ENCODE assay signal across 9 cellular contexts in genomic region chr1:53413175-53414001, GRCh38. TPM values are rescaled to one million over a fixed set of nuclear protein-coding genes. Genes with fewer than 3 reads are reported as not detected.
DNase-seq lines count a peak whose midpoint lies in the region; ATAC-seq lines count a peak whose summit lies in the region.
"Had no signal": no experiment of that assay in that cellular context is flagged by ENCODE, and none has a peak within 500 bp of the region (broad histone marks: within the 10 kb centered on the region; RNA-seq: fewer than 3 reads in every experiment).

No MANE protein-coding gene starts in this region.

- H3K4me1 ChIP-seq in muscle layer of duodenum (ENCODE audit: control insufficient read depth in 1 of 2, insufficient read depth in 2 of 2, low read length in 2 of 2), result peaks cover 0 to 6% of the 10 kb centered on the region in 2 donors

- H3K27ac Mint-ChIP-seq in activated naive CD8-positive, alpha-beta T cell, result peak overlapping the region; percentile 95

- H3K27me3 Mint-ChIP-seq in activated naive CD8-positive, alpha-beta T cell, result no peaks in the 10 kb centered on the region

- peak overlapping the region; percentile 77 for H3K4me3 Mint-ChIP-seq in activated naive CD8-positive, alpha-beta T cell

- peak overlapping the region; percentile 14 for H3K27ac ChIP-seq in muscle layer of duodenum (ENCODE audit: low read length)

- no peaks in the 10 kb centered on the region for H3K9me3 Mint-ChIP-seq in activated naive CD8-positive, alpha-beta T cell (ENCODE audit: low read depth)

- no peaks in the 10 kb centered on the region for H3K9me3 ChIP-seq in muscle layer of duodenum (ENCODE audit: control insufficient read depth in 1 of 2, low read length in 2 of 2)

- H3K27me3 ChIP-seq in muscle layer of duodenum (ENCODE audit: low read depth, low read length), result no peaks in the 10 kb centered on the region

- no peaks in the 10 kb centered on the region for H3K36me3 Mint-ChIP-seq in activated naive CD8-positive, alpha-beta T cell

- peak; percentile 54 for ATAC-seq in GM21360 (IDR thresholded peaks at IDR 0.05; ENCODE audit: unreplicated experiment)

- DNase-seq in RPMI7951 (ENCODE audit: low read depth) (peak; percentile 87), ureter (ENCODE audit: low spot score) (peak; percentile 37), NCI-H1092 (lab: John Stamatoyannopoulos, UW) (no peak), NCI-H524 (lab: John Stamatoyannopoulos, UW) (no peak), NCI-H2029 (lab: John Stamatoyannopoulos, UW) (no peak)

- no peak overlapping the region for H3K4me3 ChIP-seq in muscle layer of duodenum (ENCODE audit: low read depth in 1 of 2, low read length in 2 of 2)

- peaks cover 60% of the 10 kb centered on the region for H3K4me1 Mint-ChIP-seq in activated naive CD8-positive, alpha-beta T cell (ENCODE audit: low read depth)

- H3K36me3 ChIP-seq in muscle layer of duodenum (ENCODE audit: control insufficient read depth in 1 of 2, insufficient read depth in 2 of 2, low read length in 2 of 2), result no peaks in the 10 kb centered on the region

RNA-seq across cellular contexts. Expression of gene DMRTB1, which starts 45.8 kb away (rescaled TPM):
- not detected in 2 replicates for total RNA-seq in RPMI7951 (2014; rRNA removed; shearing (Covaris generic))
- not detected for total RNA-seq in ureter
- total RNA-seq: pulmonary artery endothelial cell had no signal

Comparison
In these comparisons a context has a peak if more than half of its experiments do, and no peak if none do; other contexts are left out.
1. DNase-seq: peak in RPMI7951 (single experiment) and ureter (single experiment); none in NCI-H1092 (single experiment), NCI-H524 (0 of 2) and NCI-H2029 (single experiment).